Comparison of ENCODE assay signal across 17 cellular contexts in the genomic region with DNA sequence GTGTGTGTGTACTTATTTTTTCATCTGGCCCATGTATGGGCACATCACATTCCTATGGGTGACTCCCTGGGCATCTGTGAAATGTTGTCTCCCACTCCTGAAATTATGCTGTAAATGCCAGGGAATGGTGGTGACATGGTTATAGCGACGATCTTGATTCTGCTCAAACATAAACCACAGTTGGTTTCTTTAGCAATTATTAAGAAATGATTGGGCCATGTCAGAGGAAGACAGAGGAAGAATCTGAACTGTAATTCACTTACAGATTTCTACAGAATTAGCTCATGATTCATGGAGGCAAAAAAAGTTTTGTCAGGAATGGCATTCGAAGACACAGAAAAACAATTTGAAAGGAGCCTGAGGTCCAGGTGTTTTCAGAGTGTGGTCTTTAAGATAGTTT. TPM values are rescaled to one million over a fixed set of nuclear protein-coding genes. Genes with fewer than 3 reads are reported as not detected.
DNase-seq lines count a peak whose midpoint lies in the region; ATAC-seq, FAIRE-seq and TF ChIP-seq lines count a peak whose summit lies in the region.
"Had no signal": no experiment of that assay in that cellular context is flagged by ENCODE, and none has a peak within 500 bp of the region (broad histone marks: within the 10 kb centered on the region; RNA-seq: fewer than 3 reads in every experiment).

No MANE protein-coding gene starts in this region.

- no peaks in the 10 kb centered on the region for H3F3A ChIP-seq in GM23248 (ENCODE audit: insufficient read depth)

- H3K27me3 ChIP-seq in GM23248 (replicated peaks; ENCODE audit: insufficient read depth) (no peaks in the 10 kb centered on the region), astrocyte (ENCODE audit: insufficient read depth, low read length) (no peaks in the 10 kb centered on the region)

- H3K4me1 ChIP-seq in GM23248 (ENCODE audit: insufficient read depth) (peaks cover 33% of the 10 kb centered on the region), astrocyte (ENCODE audit: insufficient read depth, low read length) (peaks cover 26% of the 10 kb centered on the region)

- WGBS in GM23248 (ENCODE audit: low coverage in 1 of 2, low lambda C conversion rate in 2 of 2, missing lambda C conversion rate in 2 of 2), 2 experiments: 84 to 86% methylated on average over 3 of the region's 3 CpGs

- no peak overlapping the region for H3K4me3 ChIP-seq in AG10803 (ENCODE audit: low read length)
- H3K4me3 ChIP-seq in GM23248: no peak overlapping the region
- H3K4me3 ChIP-seq in astrocyte (ENCODE audit: insufficient read depth, low read depth, low read length): no peak overlapping the region

- H3K27ac ChIP-seq in GM23248: no peak overlapping the region
- H3K27ac ChIP-seq in astrocyte (ENCODE audit: low read depth, low read length): peak overlapping the region; percentile 43

- H3K36me3 ChIP-seq in GM23248 (ENCODE audit: low read depth): no peaks in the 10 kb centered on the region
- H3K36me3 ChIP-seq in astrocyte (ENCODE audit: insufficient read depth, low read length): no peaks in the 10 kb centered on the region

- ATAC-seq in WTC11: no peak

- H3K9ac ChIP-seq in GM23248 (no peak overlapping the region), astrocyte (ENCODE audit: low read length) (no peak overlapping the region)

- in situ Hi-C loops in GM23248 (cut with MboI): no loop called here

- H3K4me2 ChIP-seq in GM23248 (ENCODE audit: unreplicated experiment) (no peak overlapping the region), astrocyte (ENCODE audit: low read length) (no peak overlapping the region)

- no peak for FAIRE-seq in astrocyte (lab: Jason Lieb, UNC)

- CTCF ChIA-PET in WTC11 (lab: Charles Lee): interaction anchor here (0.8 to 1.2 kb wide), 2 partner anchors 11 to 27 kb away, joined by 3 to 4 read pairs; no protein-coding TSS in a partner anchor

- POLR2A ChIA-PET in WTC11 (lab: Charles Lee): no interaction called here

- peak; percentile 61 for DNase-seq in AG10803 (ENCODE audit: low read depth)
- DNase-seq in GM23248: peak; percentile 30
- no peak for DNase-seq in astrocyte (ENCODE audit: low read depth)
- no peak for DNase-seq in activated CD8-positive, alpha-beta memory T cell treated with anti-CD3 and anti-CD28 coated beads, Interleukin-2, amount 50 U/mL, for 4 hours
- no peak for DNase-seq in GM10266 (ENCODE audit: extremely low spot score)
- DNase-seq in activated T-cell treated with anti-CD3 and anti-CD28 coated beads, Interleukin-2, amount 50 U/mL, for 1 hour: no peak
- no peak for DNase-seq in WTC11 (ENCODE audit: low spot score)
- DNase-seq: ACHN, H7, Kasumi-1, MV-4-11, NCI-H1436 treated with DMSO at 0.1 percent for 48 hours, NCI-H2081 treated with DMSO at 0.1 percent for 48 hours, NCI-H524 treated with DMSO at 0.1 percent for 48 hours, SIG-M5 had no signal

- H3K4me1 Mint-ChIP-seq in astrocyte (ENCODE audit: low read depth, unreplicated experiment) (peaks cover 44% of the 10 kb centered on the region), nephron (no peaks in the 10 kb centered on the region), WTC11 (peaks cover 4% of the 10 kb centered on the region)

- no peak for TF ChIP-seq CTCF in AG10803 (conservative IDR thresholded peaks at IDR 0.05; ENCODE audit: low read length)
- no peak for TF ChIP-seq CTCF in astrocyte (IDR thresholded peaks at IDR 0.05; ENCODE audit: insufficient read depth, low read depth, low read length)
- TF ChIP-seq CTCF in nephron (IDR thresholded peaks at IDR 0.05; ENCODE audit: unreplicated experiment in 3 of 3): no peak
- no peak for TF ChIP-seq CTCF in GM10266 (IDR thresholded peaks at IDR 0.05; ENCODE audit: control insufficient read depth, insufficient read depth, low read depth, missing control alignments)
- TF ChIP-seq CTCF in WTC11 (IDR thresholded peaks at IDR 0.05): no peak

- peak overlapping the region; percentile 93 for H3K27ac Mint-ChIP-seq in astrocyte (ENCODE audit: unreplicated experiment)
- peak overlapping the region; percentile 38 to 91 (median 86) for H3K27ac Mint-ChIP-seq in nephron
- H3K27ac Mint-ChIP-seq in WTC11: no peak overlapping the region

- peaks cover 3% of the 10 kb centered on the region for H3K9me3 Mint-ChIP-seq in astrocyte (ENCODE audit: unreplicated experiment)
- peaks cover 4% of the 10 kb centered on the region for H3K9me3 Mint-ChIP-seq in nephron
- H3K9me3 Mint-ChIP-seq in WTC11: peaks cover 11% of the 10 kb centered on the region

- H3K4me3 Mint-ChIP-seq in astrocyte (ENCODE audit: unreplicated experiment) (peak overlapping the region; percentile 29), nephron (no peak overlapping the region), WTC11 (no peak overlapping the region)

- no peaks in the 10 kb centered on the region for H3K9me2 ChIP-seq in GM23248 (ENCODE audit: insufficient read depth)

- H3K27me3 Mint-ChIP-seq in astrocyte (ENCODE audit: low read depth, unreplicated experiment) (no peaks in the 10 kb centered on the region), nephron (ENCODE audit: low read depth) (no peaks in the 10 kb centered on the region), WTC11 (ENCODE audit: low read depth) (no peaks in the 10 kb centered on the region)

- no peak overlapping the region for H2AFZ ChIP-seq in GM23248
- no peak overlapping the region for H2AFZ ChIP-seq in astrocyte (ENCODE audit: low read depth, low read length)

- H3K79me2 ChIP-seq in GM23248 (ENCODE audit: insufficient read depth): no peaks in the 10 kb centered on the region
- no peaks in the 10 kb centered on the region for H3K79me2 ChIP-seq in astrocyte (ENCODE audit: insufficient read depth, low read length)

- H4K20me1 ChIP-seq in GM23248 (ENCODE audit: insufficient read depth): no peaks in the 10 kb centered on the region
- H4K20me1 ChIP-seq in astrocyte (ENCODE audit: insufficient read depth, low read length): no peaks in the 10 kb centered on the region

- peaks cover 10% of the 10 kb centered on the region for H3K36me3 Mint-ChIP-seq in astrocyte (ENCODE audit: low read depth, unreplicated experiment)
- no peaks in the 10 kb centered on the region for H3K36me3 Mint-ChIP-seq in nephron (ENCODE audit: low read depth)
- peaks cover under 1% of the 10 kb centered on the region; the same call in 1 of the 2 replicates for H3K36me3 Mint-ChIP-seq in WTC11

- no peaks in the 10 kb centered on the region for H3K9me3 ChIP-seq in GM23248 (ENCODE audit: low read depth)
- no peaks in the 10 kb centered on the region for H3K9me3 ChIP-seq in astrocyte (ENCODE audit: insufficient read depth, low read depth, low read length)

TF ChIP-seq in WTC11, 78 proteins besides CTCF, POLR2A, EP300 and RAD21 (continues in another document):
- TF ChIP-seq EMX1 (CRISPR knock-in tag; IDR thresholded peaks at IDR 0.05) (no peak), SMAD4 (CRISPR knock-in tag; IDR thresholded peaks at IDR 0.05) (no peak), MYBL2 (CRISPR knock-in tag; IDR thresholded peaks at IDR 0.05) (no peak), SOX15 (CRISPR knock-in tag; IDR thresholded peaks at IDR 0.05) (no peak), NR2C2 (CRISPR knock-in tag; IDR thresholded peaks at IDR 0.05) (no peak), TEAD4 (CRISPR knock-in tag; IDR thresholded peaks at IDR 0.05) (no peak), NFATC4 (CRISPR knock-in tag; IDR thresholded peaks at IDR 0.05) (no peak), MXD4 (CRISPR knock-in tag; IDR thresholded peaks at IDR 0.05; ENCODE audit: borderline replicate concordance) (no peak), ETV6 (CRISPR knock-in tag; IDR thresholded peaks at IDR 0.05) (no peak)
- TF ChIP-seq, protein P1, sequence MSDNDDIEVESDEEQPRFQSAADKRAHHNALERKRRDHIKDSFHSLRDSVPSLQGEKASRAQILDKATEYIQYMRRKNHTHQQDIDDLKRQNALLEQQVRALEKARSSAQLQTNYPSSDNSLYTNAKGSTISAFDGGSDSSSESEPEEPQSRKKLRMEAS (CRISPR knock-in tag; IDR thresholded peaks at IDR 0.05): no peak
- TF ChIP-seq, protein P2, sequence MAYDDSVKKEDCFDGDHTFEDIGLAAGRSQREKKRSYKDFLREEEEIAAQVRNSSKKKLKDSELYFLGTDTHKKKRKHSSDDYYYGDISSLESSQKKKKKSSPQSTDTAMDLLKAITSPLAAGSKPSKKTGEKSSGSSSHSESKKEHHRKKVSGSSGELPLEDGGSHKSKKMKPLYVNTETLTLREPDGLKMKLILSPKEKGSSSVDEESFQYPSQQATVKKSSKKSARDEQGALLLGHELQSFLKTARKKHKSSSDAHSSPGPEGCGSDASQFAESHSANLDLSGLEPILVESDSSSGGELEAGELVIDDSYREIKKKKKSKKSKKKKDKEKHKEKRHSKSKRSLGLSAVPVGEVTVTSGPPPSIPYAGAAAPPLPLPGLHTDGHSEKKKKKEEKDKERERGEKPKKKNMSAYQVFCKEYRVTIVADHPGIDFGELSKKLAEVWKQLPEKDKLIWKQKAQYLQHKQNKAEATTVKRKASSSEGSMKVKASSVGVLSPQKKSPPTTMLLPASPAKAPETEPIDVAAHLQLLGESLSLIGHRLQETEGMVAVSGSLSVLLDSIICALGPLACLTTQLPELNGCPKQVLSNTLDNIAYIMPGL (CRISPR knock-in tag; IDR thresholded peaks at IDR 0.05): no peak
- TF ChIP-seq, protein P3, sequence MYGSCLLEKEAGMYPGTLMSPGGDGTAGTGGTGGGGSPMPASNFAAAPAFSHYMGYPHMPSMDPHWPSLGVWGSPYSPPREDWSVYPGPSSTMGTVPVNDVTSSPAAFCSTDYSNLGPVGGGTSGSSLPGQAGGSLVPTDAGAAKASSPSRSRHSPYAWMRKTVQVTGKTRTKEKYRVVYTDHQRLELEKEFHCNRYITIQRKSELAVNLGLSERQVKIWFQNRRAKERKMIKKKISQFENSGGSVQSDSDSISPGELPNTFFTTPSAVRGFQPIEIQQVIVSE (CRISPR knock-in tag; IDR thresholded peaks at IDR 0.05; ENCODE audit: borderline replicate concordance): no peak
- TF ChIP-seq, protein P4, sequence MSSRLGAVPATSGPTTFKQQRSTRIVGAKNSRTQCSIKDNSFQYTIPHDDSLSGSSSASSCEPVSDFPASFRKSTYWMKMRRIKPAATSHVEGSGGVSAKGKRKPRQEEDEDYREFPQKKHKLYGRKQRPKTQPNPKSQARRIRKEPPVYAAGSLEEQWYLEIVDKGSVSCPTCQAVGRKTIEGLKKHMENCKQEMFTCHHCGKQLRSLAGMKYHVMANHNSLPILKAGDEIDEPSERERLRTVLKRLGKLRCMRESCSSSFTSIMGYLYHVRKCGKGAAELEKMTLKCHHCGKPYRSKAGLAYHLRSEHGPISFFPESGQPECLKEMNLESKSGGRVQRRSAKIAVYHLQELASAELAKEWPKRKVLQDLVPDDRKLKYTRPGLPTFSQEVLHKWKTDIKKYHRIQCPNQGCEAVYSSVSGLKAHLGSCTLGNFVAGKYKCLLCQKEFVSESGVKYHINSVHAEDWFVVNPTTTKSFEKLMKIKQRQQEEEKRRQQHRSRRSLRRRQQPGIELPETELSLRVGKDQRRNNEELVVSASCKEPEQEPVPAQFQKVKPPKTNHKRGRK (CRISPR knock-in tag; IDR thresholded peaks at IDR 0.05; ENCODE audit: borderline replicate concordance): no peak

RNA-seq across cellular contexts. Expression of a gene that starts 25.8 kb away (rescaled TPM):
- 0.43 TPM in 1 of 2 replicates, not detected in the other for total RNA-seq in GM23248 (2014; rRNA removed; shearing (Covaris generic))
- not detected in 2 replicates for polyA plus RNA-seq in GM23248 (2016; fragmentation: Nextera tagmentation; extraction: Ambion mirVana)
- total RNA-seq in astrocyte: 0.43 and 0.73 TPM in 2 replicates
- 0.16 to 0.37 TPM (median 0.37 TPM) in 3 replicates for total RNA-seq in WTC11 (2021)
- total RNA-seq: RPMI7951 had no signal

Comparison
In these comparisons a context has a peak if more than half of its experiments do, and no peak if none do; other contexts are left out.
1. DNase-seq: peak in AG10803 (single experiment) and GM23248 (single experiment); none in astrocyte (single experiment), activated CD8-positive, alpha-beta memory T cell treated with anti-CD3 and anti-CD28 coated beads, Interleukin-2, amount 50 U/mL, for 4 hours (single experiment), GM10266 (single experiment), activated T-cell treated with anti-CD3 and anti-CD28 coated beads, Interleukin-2, amount 50 U/mL, for 1 hour (single experiment) and WTC11 (single experiment).